ENCODE assay signal across 15 cellular contexts in the genomic region with DNA sequence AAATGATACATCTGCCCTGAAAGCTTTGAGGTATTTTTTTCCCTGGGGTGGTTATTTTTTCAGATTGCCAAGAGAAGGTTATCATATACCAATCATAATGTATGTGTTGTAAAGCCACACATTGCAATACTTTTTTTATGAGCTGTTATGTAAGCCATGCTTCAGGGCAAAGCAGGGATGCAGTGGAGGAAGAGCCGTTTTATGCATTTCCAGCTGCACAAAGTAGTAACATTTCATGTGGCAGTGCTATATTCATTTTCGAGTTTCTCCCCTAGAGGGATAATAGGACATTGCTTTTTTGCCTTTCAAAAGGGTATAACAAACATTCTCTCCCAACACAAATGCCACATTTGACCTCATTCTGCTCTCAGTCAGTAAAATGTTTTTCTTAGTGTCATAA.
DNase-seq lines count a peak whose midpoint lies in the region; ATAC-seq, FAIRE-seq and TF ChIP-seq lines count a peak whose summit lies in the region.
"Had no signal": no experiment of that assay in that cellular context is flagged by ENCODE, and none has a peak within 500 bp of the region (broad histone marks: within the 10 kb centered on the region; RNA-seq: fewer than 3 reads in every experiment).

No MANE protein-coding gene starts in this region.

- H3K9me3 ChIP-seq in Loucy (ENCODE audit: insufficient read depth, low read depth, low read length) (no peaks in the 10 kb centered on the region), K562 (replicated peaks; ENCODE audit: control insufficient read depth, insufficient read depth, low read depth, low read length) (no peaks in the 10 kb centered on the region)
- H3K9me3 ChIP-seq: HAP-1, right atrium auricular region, vagina had no signal

- WGBS in K562 (ENCODE audit: insufficient coverage, low coverage, missing lambda C conversion rate) = 62% methylated on average over 2 of the region's 2 CpGs

- no peaks in the 10 kb centered on the region for H3K9me1 ChIP-seq in K562 (ENCODE audit: control insufficient read depth, insufficient read depth, low read length)

- peak; percentile 36 for ATAC-seq in K562
- ATAC-seq in HG03135 (IDR thresholded peaks at IDR 0.05; ENCODE audit: unreplicated experiment) = no peak
- no peak for ATAC-seq in GM18511 (IDR thresholded peaks at IDR 0.05; ENCODE audit: unreplicated experiment)

- H2AFZ ChIP-seq in Loucy (ENCODE audit: low read length) (no peak overlapping the region), K562 (ENCODE audit: low read depth, low read length) (no peak overlapping the region)

- POLR2A ChIA-PET in K562 (lab: Yijun Ruan, JAX) = interaction anchor here (0.8 to 1.2 kb wide), 2 partner anchors 13 to 15 kb away, joined by 3 read pairs; no protein-coding TSS in a partner anchor

- H3K9me3 Mint-ChIP-seq in progenitor cell of endocrine pancreas (ENCODE audit: low read depth) = no peaks in the 10 kb centered on the region
- H3K9me3 Mint-ChIP-seq: activated naive CD4-positive, alpha-beta T cell treated with anti-CD3 and anti-CD28 coated beads, Interleukin-2, amount 50 U/mL, for 24 hours; CD4-positive, alpha-beta memory T cell had no signal

- no peak overlapping the region for H3K4me3 Mint-ChIP-seq in progenitor cell of endocrine pancreas (ENCODE audit: low read depth)
- H3K4me3 Mint-ChIP-seq: activated naive CD4-positive, alpha-beta T cell treated with anti-CD3 and anti-CD28 coated beads, Interleukin-2, amount 50 U/mL, for 24 hours; CD4-positive, alpha-beta memory T cell had no signal

- H3K4me3 ChIP-seq in Loucy (ENCODE audit: low read length, poor library complexity, severe bottlenecking) (no peak overlapping the region), K562 (no peak overlapping the region)
- H3K4me3 ChIP-seq: cardiac muscle cell, HAP-1, right atrium auricular region, vagina had no signal

- H3K36me3 Mint-ChIP-seq in progenitor cell of endocrine pancreas (ENCODE audit: insufficient read depth) = peaks cover 1% of the 10 kb centered on the region
- H3K36me3 Mint-ChIP-seq: activated naive CD4-positive, alpha-beta T cell treated with anti-CD3 and anti-CD28 coated beads, Interleukin-2, amount 50 U/mL, for 24 hours had no signal

- H3K9me2 ChIP-seq in Loucy (replicated peaks; ENCODE audit: low read depth, low read length) = no peaks in the 10 kb centered on the region

- intact Hi-C loops in K562 (cut with micrococcal nuclease) = no loop called here

- no peak overlapping the region for H3K9ac ChIP-seq in Loucy (ENCODE audit: low read depth, low read length, poor library complexity, severe bottlenecking)
- no peak overlapping the region for H3K9ac ChIP-seq in K562 (ENCODE audit: insufficient read depth in 1 of 2, low read depth in 2 of 2, low read length in 2 of 2)

- no peak overlapping the region for H3K27ac ChIP-seq in K562 (ENCODE audit: extremely low read depth, low read depth, low read length)
- H3K27ac ChIP-seq: cardiac muscle cell, right atrium auricular region, vagina had no signal

- TF ChIP-seq POLR2A in K562 (conservative IDR thresholded peaks at IDR 0.05) = no peak

- H3K27me3 ChIP-seq in Loucy (ENCODE audit: insufficient read depth, low read length, poor library complexity, severe bottlenecking) (no peaks in the 10 kb centered on the region), K562 (ENCODE audit: control insufficient read depth in 2 of 2, insufficient read depth in 2 of 2, low read length in 2 of 2) (no peaks in the 10 kb centered on the region)
- H3K27me3 ChIP-seq: cardiac muscle cell, right atrium auricular region, vagina had no signal

- H3K4me1 Mint-ChIP-seq in progenitor cell of endocrine pancreas (ENCODE audit: low read depth) = no peaks in the 10 kb centered on the region

- H3K27ac Mint-ChIP-seq in progenitor cell of endocrine pancreas = peak overlapping the region; percentile 14
- H3K27ac Mint-ChIP-seq: activated naive CD4-positive, alpha-beta T cell treated with anti-CD3 and anti-CD28 coated beads, Interleukin-2, amount 50 U/mL, for 24 hours had no signal

- H3K4me1 ChIP-seq in Loucy (ENCODE audit: insufficient read depth, low read length, poor library complexity, severe bottlenecking) = peaks cover 34% of the 10 kb centered on the region
- H3K4me1 ChIP-seq in K562 (replicated peaks in 1 of 2; ENCODE audit: control insufficient read depth in 2 of 2, insufficient read depth in 2 of 2, low read length in 2 of 2) = peaks cover 0 to 9% of the 10 kb centered on the region in 2 experiments; a peak in 3 of 5 replicates

- FAIRE-seq in K562 (lab: Jason Lieb, UNC) = no peak
- FAIRE-seq: endometrium had no signal

- in situ Hi-C loops in K562 (cut with MboI) = no loop called here

- no peaks in the 10 kb centered on the region for H3F3A ChIP-seq in Loucy (ENCODE audit: low read depth)

- no peak for TF ChIP-seq EP300 in K562 (IDR thresholded peaks at IDR 0.05; ENCODE audit: low read length)

- peak; percentile 45 for TF ChIP-seq CTCF in Loucy (conservative IDR thresholded peaks at IDR 0.05; ENCODE audit: low read length)
- TF ChIP-seq CTCF in K562 (IDR thresholded peaks at IDR 0.05 in 2 of 3, conservative IDR thresholded peaks at IDR 0.05 in 1 of 3; ENCODE audit: insufficient read depth in 2 of 3, low read depth in 1 of 3, low read length in 3 of 3) = no peak
- no peak for TF ChIP-seq CTCF in progenitor cell of endocrine pancreas (IDR thresholded peaks at IDR 0.05; ENCODE audit: unreplicated experiment)

- H4K20me1 ChIP-seq in Loucy (ENCODE audit: insufficient read depth, low read length, poor library complexity, severe bottlenecking) (peaks cover 54% of the 10 kb centered on the region), K562 (replicated peaks; ENCODE audit: control insufficient read depth, insufficient read depth, low read length) (no peaks in the 10 kb centered on the region)

- H3K36me3 ChIP-seq in Loucy (ENCODE audit: insufficient read depth, low read length) (peaks cover 22% of the 10 kb centered on the region; the same call in 1 of the 2 replicates), K562 (ENCODE audit: control insufficient read depth, insufficient read depth, low read length) (no peaks in the 10 kb centered on the region; the same call in 2 of the 3 replicates)
- H3K36me3 ChIP-seq: cardiac muscle cell, HAP-1, right atrium auricular region, vagina had no signal

- peak; percentile 49 for DNase-seq in GF-D8 (lab: John Stamatoyannopoulos, UW)
- peak in 1 of 4 experiments; percentile 11 for DNase-seq in K562 (ENCODE audit: extremely low read depth in 1 of 4, low spot score in 3 of 4)
- DNase-seq in progenitor cell of endocrine pancreas (ENCODE audit: low spot score, unreplicated experiment) = no peak
- no peak for DNase-seq in T-helper 1 cell
- DNase-seq: activated CD4-positive, CD25-positive, alpha-beta regulatory T cell; CD4-positive, alpha-beta memory T cell had no signal

- no peaks in the 10 kb centered on the region for H3K27me3 Mint-ChIP-seq in progenitor cell of endocrine pancreas
- H3K27me3 Mint-ChIP-seq: activated naive CD4-positive, alpha-beta T cell treated with anti-CD3 and anti-CD28 coated beads, Interleukin-2, amount 50 U/mL, for 24 hours; CD4-positive, alpha-beta memory T cell had no signal

- TF ChIP-seq RAD21 in K562 (CRISPR knock-in tag; conservative IDR thresholded peaks at IDR 0.05 in 1 of 2, IDR thresholded peaks at IDR 0.05 in 1 of 2) = no peak

- H3K79me2 ChIP-seq in Loucy (ENCODE audit: insufficient read depth, low read length) = peaks cover 100% of the 10 kb centered on the region
- peaks cover 32% of the 10 kb centered on the region for H3K79me2 ChIP-seq in K562 (ENCODE audit: control insufficient read depth, insufficient read depth, low read length)

- CTCF ChIA-PET in K562 (lab: Yijun Ruan, JAX; ENCODE audit: low intra/inter-chr PET ratio) = no interaction called here

- no TSS peak for BruUV-seq in K562 (replicated peaks; lab: Mats Ljungman, UMichigan)

- H3K4me2 ChIP-seq in Loucy (ENCODE audit: low read depth, low read length, poor library complexity, severe bottlenecking) (peak overlapping the region; percentile 34), K562 (ENCODE audit: insufficient read depth, low read length) (no peak overlapping the region)

TF ChIP-seq in K562, 482 proteins besides CTCF, POLR2A, EP300 and RAD21 (continues in another document):
- TF ChIP-seq, protein P1, sequence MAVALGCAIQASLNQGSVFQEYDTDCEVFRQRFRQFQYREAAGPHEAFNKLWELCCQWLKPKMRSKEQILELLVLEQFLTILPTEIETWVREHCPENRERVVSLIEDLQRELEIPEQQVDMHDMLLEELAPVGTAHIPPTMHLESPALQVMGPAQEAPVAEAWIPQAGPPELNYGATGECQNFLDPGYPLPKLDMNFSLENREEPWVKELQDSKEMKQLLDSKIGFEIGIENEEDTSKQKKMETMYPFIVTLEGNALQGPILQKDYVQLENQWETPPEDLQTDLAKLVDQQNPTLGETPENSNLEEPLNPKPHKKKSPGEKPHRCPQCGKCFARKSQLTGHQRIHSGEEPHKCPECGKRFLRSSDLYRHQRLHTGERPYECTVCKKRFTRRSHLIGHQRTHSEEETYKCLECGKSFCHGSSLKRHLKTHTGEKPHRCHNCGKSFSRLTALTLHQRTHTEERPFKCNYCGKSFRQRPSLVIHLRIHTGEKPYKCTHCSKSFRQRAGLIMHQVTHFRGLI (CRISPR knock-in tag; IDR thresholded peaks at IDR 0.05) = no peak
- no peak for TF ChIP-seq TAL1 (IDR thresholded peaks at IDR 0.05)
- TF ChIP-seq, protein P2, sequence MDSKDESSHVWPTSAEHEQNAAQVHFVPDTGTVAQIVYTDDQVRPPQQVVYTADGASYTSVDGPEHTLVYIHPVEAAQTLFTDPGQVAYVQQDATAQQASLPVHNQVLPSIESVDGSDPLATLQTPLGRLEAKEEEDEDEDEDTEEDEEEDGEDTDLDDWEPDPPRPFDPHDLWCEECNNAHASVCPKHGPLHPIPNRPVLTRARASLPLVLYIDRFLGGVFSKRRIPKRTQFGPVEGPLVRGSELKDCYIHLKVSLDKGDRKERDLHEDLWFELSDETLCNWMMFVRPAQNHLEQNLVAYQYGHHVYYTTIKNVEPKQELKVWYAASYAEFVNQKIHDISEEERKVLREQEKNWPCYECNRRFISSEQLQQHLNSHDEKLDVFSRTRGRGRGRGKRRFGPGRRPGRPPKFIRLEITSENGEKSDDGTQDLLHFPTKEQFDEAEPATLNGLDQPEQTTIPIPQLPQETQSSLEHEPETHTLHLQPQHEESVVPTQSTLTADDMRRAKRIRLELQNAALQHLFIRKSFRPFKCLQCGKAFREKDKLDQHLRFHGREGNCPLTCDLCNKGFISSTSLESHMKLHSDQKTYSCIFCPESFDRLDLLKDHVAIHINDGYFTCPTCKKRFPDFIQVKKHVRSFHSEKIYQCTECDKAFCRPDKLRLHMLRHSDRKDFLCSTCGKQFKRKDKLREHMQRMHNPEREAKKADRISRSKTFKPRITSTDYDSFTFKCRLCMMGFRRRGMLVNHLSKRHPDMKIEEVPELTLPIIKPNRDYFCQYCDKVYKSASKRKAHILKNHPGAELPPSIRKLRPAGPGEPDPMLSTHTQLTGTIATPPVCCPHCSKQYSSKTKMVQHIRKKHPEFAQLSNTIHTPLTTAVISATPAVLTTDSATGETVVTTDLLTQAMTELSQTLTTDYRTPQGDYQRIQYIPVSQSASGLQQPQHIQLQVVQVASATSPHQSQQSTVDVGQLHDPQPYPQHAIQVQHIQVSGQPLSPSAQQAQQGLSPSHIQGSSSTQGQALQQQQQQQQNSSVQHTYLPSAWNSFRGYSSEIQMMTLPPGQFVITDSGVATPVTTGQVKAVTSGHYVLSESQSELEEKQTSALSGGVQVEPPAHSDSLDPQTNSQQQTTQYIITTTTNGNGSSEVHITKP (IDR thresholded peaks at IDR 0.05; ENCODE audit: partially characterized antibody) = no peak
